ENCODE assay signal across 26 cellular contexts in genomic region chr16:17972460-17972943, GRCh38.
DNase-seq lines count a peak whose midpoint lies in the region; ATAC-seq and TF ChIP-seq lines count a peak whose summit lies in the region.
"Had no signal": no experiment of that assay in that cellular context is flagged by ENCODE, and none has a peak within 500 bp of the region (broad histone marks: within the 10 kb centered on the region; RNA-seq: fewer than 3 reads in every experiment).

No MANE protein-coding gene starts in this region.

- H3K79me2 ChIP-seq in GM23338 (replicated peaks; ENCODE audit: insufficient read depth) = no peaks in the 10 kb centered on the region
- no peaks in the 10 kb centered on the region for H3K79me2 ChIP-seq in SK-N-SH (ENCODE audit: insufficient read depth)

- no peaks in the 10 kb centered on the region for H3K9me3 ChIP-seq in SK-N-SH
- no peaks in the 10 kb centered on the region for H3K9me3 ChIP-seq in lower lobe of right lung
- peaks cover 0 to 4% (median 0%) of the 10 kb centered on the region in 4 donors for H3K9me3 ChIP-seq in tibial nerve
- H3K9me3 ChIP-seq: left lung, sigmoid colon, tibial artery had no signal

- CTCF ChIA-PET in SK-N-SH (lab: Yijun Ruan, JAX) = interaction anchor here (1.0 to 2.6 kb wide), 9 partner anchors 13 to 393 kb away, joined by 3 to 9 read pairs (median 3); no protein-coding TSS in a partner anchor

- H2AFZ ChIP-seq in GM23338 (0 out of 2 replicates have a peak overlapping the region, but pooled peaks have one; percentile 28), SK-N-SH (ENCODE audit: low read depth) (no peak overlapping the region)

- H3K9ac ChIP-seq in SK-N-SH = no peak overlapping the region

- no peaks in the 10 kb centered on the region for H3K9me2 ChIP-seq in GM23338 (ENCODE audit: insufficient read depth)
- H3K9me2 ChIP-seq in SK-N-SH = no peaks in the 10 kb centered on the region

- no peak overlapping the region for H3K27ac ChIP-seq in GM23338 (ENCODE audit: low read depth)
- peak overlapping the region in 1 of 2 experiments; percentile 100; a peak in 2 of 4 replicates for H3K27ac ChIP-seq in SK-N-SH (ENCODE audit: low read depth in 2 of 2, low read length in 1 of 2)
- peak overlapping the region; percentile 46 for H3K27ac ChIP-seq in lower lobe of right lung
- peak overlapping the region in 3 of 4 donors; percentile 31 to 72 (median 70) for H3K27ac ChIP-seq in tibial nerve
- H3K27ac ChIP-seq: dorsolateral prefrontal cortex, left lung, tibial artery, VCaP had no signal

- no peak overlapping the region for H3K4me3 ChIP-seq in GM23338
- no peak overlapping the region; a peak in 1 of 4 replicates for H3K4me3 ChIP-seq in SK-N-SH (ENCODE audit: low read depth in 2 of 2, low read length in 1 of 2)
- H3K4me3 ChIP-seq in lower lobe of right lung = no peak overlapping the region
- H3K4me3 ChIP-seq in tibial nerve = no peak overlapping the region
- H3K4me3 ChIP-seq: dorsolateral prefrontal cortex, left lung, sigmoid colon, tibial artery had no signal

- H3K27me3 ChIP-seq in GM23338 (ENCODE audit: insufficient read depth) (no peaks in the 10 kb centered on the region), SK-N-SH (ENCODE audit: insufficient read depth) (no peaks in the 10 kb centered on the region; the same call in 1 of the 2 replicates), lower lobe of right lung (ENCODE audit: low read depth) (no peaks in the 10 kb centered on the region), tibial nerve (no peaks in the 10 kb centered on the region)
- H3K27me3 ChIP-seq: breast epithelium, left lung had no signal

- intact Hi-C loops in lower lobe of right lung (cut with DNase I) = no loop called here

- H3K27ac Mint-ChIP-seq in GM23338 (no peak overlapping the region), immature natural killer cell (no peak overlapping the region)
- H3K27ac Mint-ChIP-seq: IgD-negative memory B cell had no signal

- H3K4me1 ChIP-seq in GM23338 (ENCODE audit: insufficient read depth) = no peaks in the 10 kb centered on the region; the same call in 1 of the 2 replicates
- H3K4me1 ChIP-seq in SK-N-SH (ENCODE audit: control insufficient read depth in 1 of 2, insufficient read depth in 2 of 2, low read depth in 1 of 2, low read length in 1 of 2) = peaks cover 0 to 45% of the 10 kb centered on the region in 2 experiments; a peak in 2 of 4 replicates
- peaks cover 7% of the 10 kb centered on the region for H3K4me1 ChIP-seq in lower lobe of right lung
- H3K4me1 ChIP-seq in tibial nerve = peaks cover 0 to 46% (median 0%) of the 10 kb centered on the region in 4 donors
- H3K4me1 ChIP-seq: breast epithelium, left lung, sigmoid colon had no signal

- no peak overlapping the region for H3K4me3 Mint-ChIP-seq in GM23338
- H3K4me3 Mint-ChIP-seq in immature natural killer cell = no peak overlapping the region
- H3K4me3 Mint-ChIP-seq: IgD-negative memory B cell had no signal

- H3K4me1 Mint-ChIP-seq in GM23338 (peaks cover 10% of the 10 kb centered on the region), immature natural killer cell (no peaks in the 10 kb centered on the region)
- H3K4me1 Mint-ChIP-seq: IgD-negative memory B cell had no signal

- H4K20me1 ChIP-seq in GM23338 (replicated peaks; ENCODE audit: insufficient read depth) (no peaks in the 10 kb centered on the region), SK-N-SH (ENCODE audit: insufficient read depth) (no peaks in the 10 kb centered on the region)

- H3K36me3 ChIP-seq in GM23338 (ENCODE audit: insufficient read depth) = no peaks in the 10 kb centered on the region
- H3K36me3 ChIP-seq in SK-N-SH (replicated peaks in 1 of 2; ENCODE audit: control insufficient read depth in 1 of 2, insufficient read depth in 2 of 2, low read length in 1 of 2) = no peaks in the 10 kb centered on the region
- H3K36me3 ChIP-seq in lower lobe of right lung = no peaks in the 10 kb centered on the region
- H3K36me3 ChIP-seq in tibial nerve = no peaks in the 10 kb centered on the region
- H3K36me3 ChIP-seq: breast epithelium, left lung, sigmoid colon, tibial artery had no signal

- no peak; the same call in 1 of the 2 replicates for TF ChIP-seq RAD21 in SK-N-SH (IDR thresholded peaks at IDR 0.05; ENCODE audit: low read length)

- POLR2A ChIA-PET in SK-N-SH (lab: Yijun Ruan, JAX) = interaction anchor here (0.5 to 2.4 kb wide), 10 partner anchors 13 to 521 kb away, joined by 3 to 10 read pairs (median 4); no protein-coding TSS in a partner anchor

- TF ChIP-seq EP300 in SK-N-SH (IDR thresholded peaks at IDR 0.05; ENCODE audit: borderline replicate concordance in 1 of 2, low read depth in 1 of 2, low read length in 1 of 2) (peak in 1 of 2 experiments; percentile 93; a peak in 2 of 4 replicates), tibial nerve (IDR thresholded peaks at IDR 0.05) (no peak)

- H3K36me3 Mint-ChIP-seq in GM23338 (ENCODE audit: low read depth) (no peaks in the 10 kb centered on the region; the same call in 2 of the 3 replicates), immature natural killer cell (no peaks in the 10 kb centered on the region)
- H3K36me3 Mint-ChIP-seq: activated naive CD4-positive, alpha-beta T cell treated with anti-CD3 and anti-CD28 coated beads, Interleukin-2, amount 50 U/mL, for 72 hours; IgD-negative memory B cell had no signal

- H3K27me3 Mint-ChIP-seq in GM23338 (ENCODE audit: insufficient read depth, low read depth, poor library complexity) (peaks cover 5% of the 10 kb centered on the region), immature natural killer cell (ENCODE audit: low read depth in 3 of 3) (peaks cover 0 to 3% (median 2%) of the 10 kb centered on the region in 3 donors)

- peaks cover 2% of the 10 kb centered on the region; the same call in 2 of the 3 replicates for H3K9me3 Mint-ChIP-seq in GM23338
- H3K9me3 Mint-ChIP-seq in immature natural killer cell = peaks cover 0 to 5% (median 0%) of the 10 kb centered on the region in 6 donors

- H3F3A ChIP-seq in GM23338 (replicated peaks; ENCODE audit: low read depth) (no peaks in the 10 kb centered on the region), SK-N-SH (replicated peaks; ENCODE audit: insufficient read depth) (no peaks in the 10 kb centered on the region)

- DNase-seq in GM23338 (ENCODE audit: low spot score) = no peak
- peak; percentile 88 for DNase-seq in SK-N-SH
- no peak for DNase-seq in lower lobe of right lung
- DNase-seq in tibial nerve (ENCODE audit: low spot score in 2 of 2) = no peak
- no peak for DNase-seq in immature natural killer cell
- no peak for DNase-seq in activated CD4-positive, CD25-positive, alpha-beta regulatory T cell treated with anti-CD3 and anti-CD28 coated beads, Interleukin-2, amount 50 U/mL, for 72 hours
- DNase-seq in KG1 (lab: John Stamatoyannopoulos, UW) = no peak
- DNase-seq: activated CD4-positive, alpha-beta T cell treated with anti-CD3 and anti-CD28 coated beads for 48 hours; activated CD8-positive, alpha-beta memory T cell treated with anti-CD3 and anti-CD28 coated beads for 24 hours; activated effector memory CD4-positive, alpha-beta T cell treated with Interleukin-2 at 50 U/mL for 16 hours; activated T-cell treated with anti-CD3 and anti-CD28 coated beads for 4 hours; C1 segment of cervical spinal cord; DMS53; dorsolateral prefrontal cortex; GDM1; left lung; SHP77; sigmoid colon; stimulated activated CD4-positive, alpha-beta T cell treated with anti-CD3 and anti-CD28 coated beads, Interleukin-4, amount 100 ng/mL, for 1 hour; SW 1271; T-helper 9 cell had no signal

- ATAC-seq in GM23338 (no peak), lower lobe of right lung (no peak)
- ATAC-seq: activated naive CD4-positive, alpha-beta T cell treated with anti-CD3 and anti-CD28 coated beads, Interleukin-2, amount 50 U/mL, for 72 hours; left lung had no signal

- H3K4me2 ChIP-seq in GM23338 = no peak overlapping the region
- no peak overlapping the region for H3K4me2 ChIP-seq in SK-N-SH

- WGBS in SK-N-SH (ENCODE audit: low lambda C conversion rate) = 15% methylated on average over 4 of the region's 15 CpGs
- WGBS in tibial nerve, 2 donors = 16 to 20% methylated on average over 14 to 15 of the region's 15 CpGs

- TF ChIP-seq POLR2A in tibial nerve (IDR thresholded peaks at IDR 0.05) = no peak

- TF ChIP-seq CTCF in GM23338 (conservative IDR thresholded peaks at IDR 0.05; ENCODE audit: low read depth in 2 of 2) (no peak), SK-N-SH (IDR thresholded peaks at IDR 0.05) (no peak), lower lobe of right lung (IDR thresholded peaks at IDR 0.05) (no peak), tibial nerve (IDR thresholded peaks at IDR 0.05) (no peak)

TF ChIP-seq in GM23338, 12 proteins besides CTCF, POLR2A, EP300 and RAD21 (continues in another document):
- TF ChIP-seq CREB1 (CRISPR knock-in tag; IDR thresholded peaks at IDR 0.05; ENCODE audit: low read depth) (no peak), ETS1 (IDR thresholded peaks at IDR 0.05) (no peak)

TF ChIP-seq in SK-N-SH, 30 proteins besides CTCF, POLR2A, EP300 and RAD21 (continues in another document):
- TF ChIP-seq FOSL2 (IDR thresholded peaks at IDR 0.05; ENCODE audit: borderline replicate concordance, low read depth) (no peak), CHD2 (IDR thresholded peaks at IDR 0.05; ENCODE audit: low read length, partially characterized antibody) (peak; percentile 90), TEAD4 (IDR thresholded peaks at IDR 0.05; ENCODE audit: borderline replicate concordance, insufficient read depth) (0 out of 2 replicates have a peak, but pooled peaks have one; percentile 12), IRF3 (IDR thresholded peaks at IDR 0.05; ENCODE audit: low read depth, low read length) (no peak), FOXJ3 (CRISPR knock-in tag; IDR thresholded peaks at IDR 0.05) (peak; percentile 85), MXI1 (IDR thresholded peaks at IDR 0.05; ENCODE audit: low read depth, low read length) (peak; percentile 30; the same call in 1 of the 2 replicates), TAF1 (IDR thresholded peaks at IDR 0.05; ENCODE audit: borderline replicate concordance, low read depth, low read length) (no peak), FOXM1 (IDR thresholded peaks at IDR 0.05; ENCODE audit: low read depth) (no peak), SMC3 (IDR thresholded peaks at IDR 0.05; ENCODE audit: low read depth, low read length) (no peak), POLR2AphosphoS5 (IDR thresholded peaks at IDR 0.05; ENCODE audit: low read depth, low read length) (peak; percentile 42; the same call in 1 of the 2 replicates), RCOR1 (IDR thresholded peaks at IDR 0.05; ENCODE audit: low read length) (peak; percentile 78)
